23 cellular contexts compared by ENCODE assay signal in genomic region chr2:174740718-174741117, GRCh38. TPM values are rescaled to one million over a fixed set of nuclear protein-coding genes. Genes with fewer than 3 reads are reported as not detected.
"Had no signal": no experiment of that assay in that cellular context is flagged by ENCODE, and none has a peak within 500 bp of the region (broad histone marks: within the 10 kb centered on the region; RNA-seq: fewer than 3 reads in every experiment).

No MANE protein-coding gene starts in this region.

- H3K9me3 Mint-ChIP-seq: activated B cell treated with CpG ODN at 0.5 μM for 24 hours; activated CD4-positive, alpha-beta memory T cell treated with anti-CD3 and anti-CD28 coated beads for 36 hours; activated CD4-positive, alpha-beta T cell treated with anti-CD3 and anti-CD28 coated beads, Interleukin-2, amount 10 ng/mL, durations not matched to agents 7 days and 5 days; activated T-cell treated with anti-CD3 and anti-CD28 coated beads, Interleukin-2, amount 50 U/mL, for 4 hours; brain; T-cell had no signal

- DNase-seq: activated B cell treated with CpG ODN at 0.5 μM for 24 hours; activated CD4-positive, alpha-beta memory T cell treated with anti-CD3 and anti-CD28 coated beads for 36 hours; activated CD4-positive, alpha-beta T cell treated with anti-CD3 and anti-CD28 coated beads, Interleukin-2, amount 10 ng/mL, durations not matched to agents 7 days and 5 days; activated CD8-positive, alpha-beta memory T cell treated with anti-CD3 and anti-CD28 coated beads for 24 hours; activated effector memory CD4-positive, alpha-beta T cell treated with anti-CD3 and anti-CD28 coated beads, Interleukin-2, amount 50 U/mL, for 16 hours; activated naive CD4-positive, alpha-beta T cell treated with Interleukin-2 at 50 U/mL for 16 hours; activated T-cell treated with anti-CD3 and anti-CD28 coated beads, Interleukin-2, amount 50 U/mL, for 4 hours; amygdala; MG63; MV-4-11; NCI-H1092 treated with DMSO at 0.1 percent for 48 hours; NCI-H1417 treated with DMSO at 0.1 percent for 48 hours; NCI-H1694; NCI-H2081; NCI-H345; NCI-H524; NCI-H748 treated with DMSO at 0.1 percent for 48 hours; T-cell; T-helper 2 cell; T1000 had no signal

- H3K4me3 Mint-ChIP-seq: activated B cell treated with CpG ODN at 0.5 μM for 24 hours; activated CD4-positive, alpha-beta memory T cell treated with anti-CD3 and anti-CD28 coated beads for 36 hours; activated CD4-positive, alpha-beta T cell treated with anti-CD3 and anti-CD28 coated beads, Interleukin-2, amount 10 ng/mL, durations not matched to agents 7 days and 5 days; activated naive CD8-positive, alpha-beta T cell; activated T-cell treated with anti-CD3 and anti-CD28 coated beads, Interleukin-2, amount 50 U/mL, for 4 hours; brain; T-cell had no signal

- H3K4me1 Mint-ChIP-seq: activated B cell treated with CpG ODN at 0.5 μM for 24 hours; activated CD4-positive, alpha-beta T cell treated with anti-CD3 and anti-CD28 coated beads, Interleukin-2, amount 10 ng/mL, durations not matched to agents 7 days and 5 days; brain; T-cell had no signal

- H3K27ac Mint-ChIP-seq: activated B cell treated with CpG ODN at 0.5 μM for 24 hours; activated CD4-positive, alpha-beta memory T cell treated with anti-CD3 and anti-CD28 coated beads for 36 hours; activated CD4-positive, alpha-beta T cell treated with anti-CD3 and anti-CD28 coated beads, Interleukin-2, amount 10 ng/mL, durations not matched to agents 7 days and 5 days; activated naive CD8-positive, alpha-beta T cell; brain; T-cell had no signal

- ATAC-seq: activated T-cell treated with anti-CD3 and anti-CD28 coated beads, Interleukin-2, amount 50 U/mL, for 4 hours; T-cell had no signal

- H3K27me3 Mint-ChIP-seq: activated CD4-positive, alpha-beta memory T cell treated with anti-CD3 and anti-CD28 coated beads for 36 hours had no signal

- H3K36me3 Mint-ChIP-seq: activated CD4-positive, alpha-beta memory T cell treated with anti-CD3 and anti-CD28 coated beads for 36 hours; activated naive CD8-positive, alpha-beta T cell; brain; T-cell had no signal

RNA-seq across cellular contexts. Expression of gene CHRNA1, which starts 23.6 kb away (rescaled TPM):
- total RNA-seq: activated B cell treated with CpG ODN at 0.5 μM for 24 hours; activated CD4-positive, alpha-beta memory T cell treated with anti-CD3 and anti-CD28 coated beads for 36 hours; activated CD4-positive, alpha-beta T cell treated with anti-CD3 and anti-CD28 coated beads, Interleukin-2, amount 10 ng/mL, durations not matched to agents 7 days and 5 days; activated T-cell treated with anti-CD3 and anti-CD28 coated beads, Interleukin-2, amount 50 U/mL, for 4 hours; OCI-LY7 had no signal
